Comparison of ENCODE assay signal across 1 cellular context in genomic region chr22:38705235-38706100, GRCh38.
A peak's percentile ranks its signal among the peaks of the same experiment; 100 is the strongest.
TF ChIP-seq lines count a peak whose summit lies in the region.

TSS of gene GTPBP1 (plus strand) at chr22:38705944. CDS start at chr22:38705956, 12 bp downstream.

TF ChIP-seq in HepG2, 621 proteins besides CTCF, POLR2A, EP300 and RAD21 (continued from another document and continues in another):
- peak; percentile 64 for TF ChIP-seq PRDM10 (CRISPR knock-in tag; IDR thresholded peaks at IDR 0.05; ENCODE audit: low read depth)
- peak; percentile 85 for TF ChIP-seq RBFOX2 (IDR thresholded peaks at IDR 0.05; ENCODE audit: low read depth, low read length)
- no peak for TF ChIP-seq MTERF4 (CRISPR knock-in tag; IDR thresholded peaks at IDR 0.05)
- no peak for TF ChIP-seq HNF1A (IDR thresholded peaks at IDR 0.05; ENCODE audit: low read depth)
- TF ChIP-seq HNF1A (CRISPR knock-in tag; IDR thresholded peaks at IDR 0.05; ENCODE audit: borderline replicate concordance): 0 out of 2 replicates have a peak, but pooled peaks have one; percentile 18
- no peak for TF ChIP-seq KLF16 (CRISPR knock-in tag; IDR thresholded peaks at IDR 0.05)
- no peak for TF ChIP-seq LCORL (IDR thresholded peaks at IDR 0.05)
- TF ChIP-seq LCORL (CRISPR knock-in tag; IDR thresholded peaks at IDR 0.05): peak; percentile 15; the same call in 1 of the 2 replicates
- TF ChIP-seq KDM5A (IDR thresholded peaks at IDR 0.05; ENCODE audit: borderline replicate concordance, low read length): no peak
- TF ChIP-seq SIN3A (IDR thresholded peaks at IDR 0.05; ENCODE audit: borderline replicate concordance, low read depth, low read length): 0 out of 2 replicates have a peak, but pooled peaks have one; percentile 48
- no peak for TF ChIP-seq BCL6 (CRISPR knock-in tag; IDR thresholded peaks at IDR 0.05)
- TF ChIP-seq ARNT (IDR thresholded peaks at IDR 0.05): no peak
- TF ChIP-seq ZNF224 (CRISPR knock-in tag; IDR thresholded peaks at IDR 0.05): no peak
- TF ChIP-seq SMAD3 (CRISPR knock-in tag; IDR thresholded peaks at IDR 0.05): no peak
- TF ChIP-seq MYNN (CRISPR knock-in tag; IDR thresholded peaks at IDR 0.05; ENCODE audit: low read depth): no peak
- TF ChIP-seq ZNF143 (CRISPR knock-in tag; IDR thresholded peaks at IDR 0.05): 0 out of 2 replicates have a peak, but pooled peaks have one; percentile 5
- TF ChIP-seq HBP1 (CRISPR knock-in tag; IDR thresholded peaks at IDR 0.05; ENCODE audit: low read depth): 0 out of 2 replicates have a peak, but pooled peaks have one; percentile 26
- TF ChIP-seq ZNF205 (CRISPR knock-in tag; IDR thresholded peaks at IDR 0.05): no peak
- TF ChIP-seq HNF1B (CRISPR knock-in tag; IDR thresholded peaks at IDR 0.05): peak; percentile 37; the same call in 1 of the 2 replicates
- TF ChIP-seq RBAK (CRISPR knock-in tag; IDR thresholded peaks at IDR 0.05): no peak
- TF ChIP-seq E2F2 (CRISPR knock-in tag; IDR thresholded peaks at IDR 0.05; ENCODE audit: borderline replicate concordance): no peak
- peak; percentile 100 for TF ChIP-seq PBX2 (CRISPR knock-in tag; IDR thresholded peaks at IDR 0.05)
- no peak for TF ChIP-seq ZNF230 (CRISPR knock-in tag; IDR thresholded peaks at IDR 0.05)
- TF ChIP-seq ZNF792 (CRISPR knock-in tag; IDR thresholded peaks at IDR 0.05): peak; percentile 97
- TF ChIP-seq SIX4 (CRISPR knock-in tag; IDR thresholded peaks at IDR 0.05): peak; percentile 52; the same call in 1 of the 2 replicates
- TF ChIP-seq ZNF280B (CRISPR knock-in tag; IDR thresholded peaks at IDR 0.05; ENCODE audit: borderline replicate concordance): no peak; the same call in 1 of the 2 replicates
- TF ChIP-seq PATZ1 (CRISPR knock-in tag; IDR thresholded peaks at IDR 0.05): peak; percentile 59; the same call in 1 of the 2 replicates
- TF ChIP-seq GABPA (IDR thresholded peaks at IDR 0.05; ENCODE audit: low read depth, low read length): peak; percentile 21; the same call in 1 of the 2 replicates
- TF ChIP-seq GABPA (CRISPR knock-in tag; IDR thresholded peaks at IDR 0.05; ENCODE audit: low read depth): peak; percentile 64
- TF ChIP-seq ZNF275 (CRISPR knock-in tag; IDR thresholded peaks at IDR 0.05; ENCODE audit: borderline replicate concordance): no peak
